Comparison of ENCODE assay signal across 21 cellular contexts in the genomic region with DNA sequence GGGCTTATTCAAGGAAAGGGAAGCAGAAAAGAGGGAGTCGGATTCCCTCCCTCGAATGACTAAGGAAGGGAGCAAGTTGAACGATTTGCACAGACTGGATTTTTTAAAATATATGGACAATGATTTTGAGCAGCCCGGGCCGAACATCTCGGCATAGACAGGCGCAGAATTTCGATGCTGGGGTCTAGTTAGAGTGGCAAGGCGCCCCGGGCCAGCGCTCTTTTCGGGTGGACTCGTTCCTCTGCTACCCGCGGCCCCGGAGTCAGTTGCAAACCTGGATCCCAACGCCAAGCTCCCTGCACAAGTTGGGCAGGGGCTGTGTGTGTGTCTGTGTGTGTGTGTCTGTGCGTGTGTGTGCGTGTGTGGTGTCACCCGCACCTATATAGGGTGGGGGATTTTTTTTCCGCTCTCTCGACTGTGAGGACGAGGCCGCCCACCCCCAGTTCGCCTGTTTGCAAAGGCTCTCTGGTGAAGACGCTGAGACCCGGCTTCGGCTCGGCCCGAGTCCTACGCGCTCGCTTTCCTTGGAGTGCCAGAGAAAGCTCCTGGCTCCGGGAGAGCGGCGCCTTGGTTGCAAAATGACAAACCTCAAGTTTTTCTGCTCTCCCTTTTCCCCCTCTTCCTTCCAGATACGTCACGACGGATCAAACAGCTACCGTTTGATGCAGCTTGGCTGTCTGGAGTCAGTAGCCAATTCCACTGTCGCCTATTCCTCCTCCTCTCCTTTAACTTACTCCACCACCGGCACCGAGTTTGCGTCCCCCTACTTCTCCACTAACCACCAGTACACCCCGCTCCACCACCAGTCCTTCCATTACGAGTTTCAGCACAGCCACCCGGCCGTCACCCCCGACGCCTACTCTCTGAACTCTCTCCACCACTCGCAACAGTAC. TPM values are rescaled to one million over a fixed set of nuclear protein-coding genes. Genes with fewer than 3 reads are reported as not detected.
A peak's percentile ranks its signal among the peaks of the same experiment; 100 is the strongest.
DNase-seq lines count a peak whose midpoint lies in the region; ATAC-seq, FAIRE-seq and TF ChIP-seq lines count a peak whose summit lies in the region.
"Had no signal": no experiment of that assay in that cellular context is flagged by ENCODE, and none has a peak within 500 bp of the region (broad histone marks: within the 10 kb centered on the region; RNA-seq: fewer than 3 reads in every experiment).

No MANE protein-coding gene starts in this region.

- H3F3A ChIP-seq in PC-9 (ENCODE audit: insufficient read depth, low read depth), result no peaks in the 10 kb centered on the region

- FAIRE-seq in HepG2 (lab: Jason Lieb, UNC) (no peak), urothelium cell line (lab: Jason Lieb, UNC) (peak; percentile 35)
- FAIRE-seq: GM18507 had no signal

- H3K9me2 ChIP-seq in PC-9 (ENCODE audit: insufficient read depth), result no peaks in the 10 kb centered on the region

- H2AFZ ChIP-seq in HepG2 (ENCODE audit: low read length) (no peak overlapping the region), PC-9 (no peak overlapping the region)

- no peak for TF ChIP-seq CTCF in HepG2 (CRISPR knock-in tag; IDR thresholded peaks at IDR 0.05)
- TF ChIP-seq CTCF in right lobe of liver (IDR thresholded peaks at IDR 0.05), result no peak
- no peak for TF ChIP-seq CTCF in WTC11 (IDR thresholded peaks at IDR 0.05)
- no peak for TF ChIP-seq CTCF in PC-9 (conservative IDR thresholded peaks at IDR 0.05)

- POLR2A ChIA-PET in HepG2 (lab: Yijun Ruan, JAX), result no interaction called here
- POLR2A ChIA-PET in WTC11 (lab: Charles Lee), result interaction anchor here (0.9 kb wide), 1 partner anchor 131 kb away, joined by 3 read pairs; no protein-coding TSS in a partner anchor
- POLR2A ChIA-PET in PC-9 (lab: Charles Lee; ENCODE audit: unreplicated experiment), result no interaction called here

- H4K20me1 ChIP-seq in HepG2 (ENCODE audit: insufficient read depth, low read length) (no peaks in the 10 kb centered on the region; the same call in 1 of the 2 replicates), PC-9 (ENCODE audit: insufficient read depth) (no peaks in the 10 kb centered on the region)

- intact Hi-C loops in HepG2 (cut with micrococcal nuclease; ENCODE audit: unreplicated experiment), result no loop called here
- intact Hi-C loops in right lobe of liver (cut with DNase I), result no loop called here
- intact Hi-C loops in PC-9 (cut with micrococcal nuclease; ENCODE audit: unreplicated experiment), result no loop called here
- intact Hi-C loops in Right ventricle myocardium superior (cut with DNase I), result no loop called here

- H3K79me2 ChIP-seq in HepG2 (ENCODE audit: insufficient read depth, low read length) (no peaks in the 10 kb centered on the region), PC-9 (ENCODE audit: low read depth) (no peaks in the 10 kb centered on the region)

- H3K4me1 ChIP-seq in HepG2 (ENCODE audit: insufficient read depth, low read length), result no peaks in the 10 kb centered on the region
- no peaks in the 10 kb centered on the region for H3K4me1 ChIP-seq in right lobe of liver
- peaks cover 11% of the 10 kb centered on the region; the same call in 1 of the 2 replicates for H3K4me1 ChIP-seq in iPS-20b (ENCODE audit: insufficient read depth, low read length)
- no peaks in the 10 kb centered on the region for H3K4me1 ChIP-seq in PC-9 (replicated peaks; ENCODE audit: insufficient read depth)
- H3K4me1 ChIP-seq: sigmoid colon, vagina had no signal

- ATAC-seq in HepG2, result peak; percentile 30; the same call in 2 of the 3 replicates
- ATAC-seq in right lobe of liver, result no peak
- ATAC-seq in WTC11, result peak; percentile 40
- no peak for ATAC-seq in Right ventricle myocardium superior (ENCODE audit: poor library complexity)
- ATAC-seq: effector memory CD8-positive, alpha-beta T cell had no signal

- whole genome bisulfite sequencing in HepG2 (ENCODE audit: low lambda C conversion rate), result 14% methylated on average over 35 of the region's 51 CpGs
- 2% methylated on average over 29 of the region's 51 CpGs for WGBS in right lobe of liver (ENCODE audit: insufficient coverage, low coverage, low lambda C conversion rate, missing lambda C conversion rate)

- no peaks in the 10 kb centered on the region for H3K36me3 ChIP-seq in HepG2 (replicated peaks in 1 of 2; ENCODE audit: control insufficient read depth in 1 of 2, insufficient read depth in 2 of 2, low read length in 2 of 2)
- H3K36me3 ChIP-seq in right lobe of liver, result no peaks in the 10 kb centered on the region
- H3K36me3 ChIP-seq in iPS-20b (ENCODE audit: insufficient read depth, low read depth, low read length), result no peaks in the 10 kb centered on the region
- H3K36me3 ChIP-seq in PC-9 (ENCODE audit: low read depth), result no peaks in the 10 kb centered on the region
- H3K36me3 ChIP-seq: sigmoid colon, vagina had no signal

- no peaks in the 10 kb centered on the region for H3K36me3 Mint-ChIP-seq in WTC11
- H3K36me3 Mint-ChIP-seq: CD8-positive, alpha-beta memory T cell had no signal

- peaks cover 100% of the 10 kb centered on the region for H3K27me3 Mint-ChIP-seq in WTC11 (ENCODE audit: low read depth)

- no peaks in the 10 kb centered on the region for H3K9me3 Mint-ChIP-seq in WTC11

- H3K9me3 ChIP-seq in HepG2 (ENCODE audit: low read length) (no peaks in the 10 kb centered on the region), right lobe of liver (no peaks in the 10 kb centered on the region), iPS-20b (ENCODE audit: insufficient read depth, low read depth, low read length) (no peaks in the 10 kb centered on the region), PC-9 (ENCODE audit: insufficient read depth, low read depth) (no peaks in the 10 kb centered on the region)
- H3K9me3 ChIP-seq: sigmoid colon, vagina had no signal

- DNase-seq in HepG2 (ENCODE audit: low spot score) (no peak), right lobe of liver (no peak), WTC11 (ENCODE audit: low spot score) (peak; percentile 51), urothelium cell line (ENCODE audit: low spot score) (peak; percentile 33), PC-9 (no peak), putamen (ENCODE audit: low spot score) (no peak), Right ventricle myocardium superior (no peak)
- DNase-seq: activated CD8-positive, alpha-beta memory T cell treated with anti-CD3 and anti-CD28 coated beads, Interleukin-2, amount 50 U/mL, for 4 hours; activated gamma-delta T cell treated with Interleukin-2 at 50 U/mL for 16 hours; anterior cingulate cortex; CD8-positive, alpha-beta memory T cell; cerebellar nuclear complex; effector memory CD8-positive, alpha-beta T cell; NCI-H1930; NCI-H510A; SHP77 treated with DMSO at 0.1 percent for 48 hours; sigmoid colon had no signal

- no peak overlapping the region for H3K9ac ChIP-seq in HepG2 (ENCODE audit: insufficient read depth, low read depth, low read length)
- H3K9ac ChIP-seq in iPS-20b (ENCODE audit: low read depth, low read length), result no peak overlapping the region

- H3K27me3 ChIP-seq in HepG2 (ENCODE audit: control insufficient read depth in 1 of 2, insufficient read depth in 2 of 2, low read length in 2 of 2), result peaks cover 2 to 35% of the 10 kb centered on the region in 2 experiments; a peak in 2 of 5 replicates
- H3K27me3 ChIP-seq in right lobe of liver, result no peaks in the 10 kb centered on the region
- H3K27me3 ChIP-seq in iPS-20b (ENCODE audit: insufficient read depth, low read length), result peaks cover 100% of the 10 kb centered on the region
- peaks cover 44% of the 10 kb centered on the region for H3K27me3 ChIP-seq in PC-9 (ENCODE audit: insufficient read depth, low read depth)
- H3K27me3 ChIP-seq: vagina had no signal

- no peak for TF ChIP-seq RAD21 in HepG2 (CRISPR knock-in tag; IDR thresholded peaks at IDR 0.05)

- H3K4me1 Mint-ChIP-seq in WTC11, result peaks cover 56% of the 10 kb centered on the region
- H3K4me1 Mint-ChIP-seq: CD8-positive, alpha-beta memory T cell had no signal

- H3K27ac ChIP-seq in HepG2 (ENCODE audit: extremely low read length, insufficient read depth, low read length), result no peak overlapping the region
- H3K27ac ChIP-seq in right lobe of liver, result no peak overlapping the region
- H3K27ac ChIP-seq in iPS-20b (ENCODE audit: low read length), result no peak overlapping the region
- H3K27ac ChIP-seq in PC-9, result no peak overlapping the region
- H3K27ac ChIP-seq: sigmoid colon, vagina had no signal

- TF ChIP-seq EP300 in HepG2 (IDR thresholded peaks at IDR 0.05; ENCODE audit: low read depth in 2 of 2, low read length in 2 of 2) (no peak), HepG2 (CRISPR knock-in tag; IDR thresholded peaks at IDR 0.05; ENCODE audit: borderline replicate concordance) (no peak)

- H3K4me3 ChIP-seq in HepG2 (replicated peaks in 1 of 3; ENCODE audit: insufficient read depth in 1 of 3, low read depth in 2 of 3, low read length in 3 of 3) (no peak overlapping the region), right lobe of liver (no peak overlapping the region), iPS-20b (ENCODE audit: low read length) (peak overlapping the region; percentile 65), PC-9 (no peak overlapping the region)
- H3K4me3 ChIP-seq: sigmoid colon, vagina had no signal

- TF ChIP-seq POLR2A in HepG2 (IDR thresholded peaks at IDR 0.05; ENCODE audit: insufficient read depth in 1 of 2, low read depth in 2 of 2, low read length in 2 of 2) (no peak), right lobe of liver (IDR thresholded peaks at IDR 0.05) (no peak)

- CTCF ChIA-PET in HepG2 (lab: Yijun Ruan, JAX; ENCODE audit: low intra/inter-chr PET ratio, low total read pairs) (no interaction called here), WTC11 (lab: Charles Lee) (interaction anchor here (0.7 kb wide), 1 partner anchor 15 kb away, joined by 3 read pairs; no protein-coding TSS in a partner anchor), PC-9 (lab: Charles Lee) (no interaction called here)

- no peak overlapping the region for H3K27ac Mint-ChIP-seq in WTC11
- H3K27ac Mint-ChIP-seq: CD8-positive, alpha-beta memory T cell; effector memory CD8-positive, alpha-beta T cell had no signal

- peak overlapping the region; percentile 78 for H3K4me3 Mint-ChIP-seq in WTC11
- H3K4me3 Mint-ChIP-seq: CD8-positive, alpha-beta memory T cell; effector memory CD8-positive, alpha-beta T cell had no signal

- in situ Hi-C loops in HepG2 (cut with HindIII; ENCODE audit: extremely low pct_ligation_motif_present, low pct_unique_long_range_greater_than_20kb), result no loop called here

- BruUV-seq in HepG2 (replicated peaks; lab: Mats Ljungman, UMichigan) (no TSS peak), PC-9 (replicated peaks; lab: Mats Ljungman, UMichigan) (no TSS peak)

- H3K4me2 ChIP-seq in HepG2 (ENCODE audit: low read depth, low read length) (no peak overlapping the region), PC-9 (no peak overlapping the region)

RNA-seq across cellular contexts. Expression of a gene that starts 1.4 kb away (rescaled TPM):
- total RNA-seq in HepG2 (2016; rRNA removed; fragmentation: Illumina TruSeq; extraction: Trizol) (not detected in 2 replicates), right lobe of liver (not detected), WTC11 (2021) (not detected in 3 replicates), PC-9 (2021) (not detected in 2 replicates), Right ventricle myocardium superior (not detected)
- total RNA-seq in HepG2 (2016; cell fraction: cytosol; rRNA removed; fragmentation: Illumina TruSeq; extraction: Trizol; ENCODE audit: low read depth), result not detected in 2 replicates
- not detected in 2 replicates for total RNA-seq in HepG2 (2016; cell fraction: insoluble cytoplasmic fraction; rRNA removed; fragmentation: Illumina TruSeq; extraction: Trizol)
- not detected in 2 replicates for total RNA-seq in HepG2 (2016; cell fraction: membrane; rRNA removed; fragmentation: Illumina TruSeq; extraction: Trizol)
- not detected in 2 replicates for total RNA-seq in HepG2 (2016; cell fraction: nucleus; rRNA removed; fragmentation: Illumina TruSeq; extraction: Trizol)
- not detected in 2 replicates for polyA plus RNA-seq in HepG2 (2011; rRNA removed)
- polyA plus RNA-seq in HepG2 (2011; cell fraction: cytosol; rRNA removed), result not detected in 2 replicates
- not detected in 2 replicates for polyA plus RNA-seq in HepG2 (2011; cell fraction: nucleus; rRNA removed)
- polyA plus RNA-seq in HepG2 (2012), result not detected in 2 replicates
- not detected in 2 replicates for polyA plus RNA-seq in HepG2 (2016; cell fraction: cytosol; fragmentation: Illumina TruSeq; extraction: Trizol; ENCODE audit: low read depth)
- not detected in 2 replicates for polyA plus RNA-seq in HepG2 (2016; cell fraction: insoluble cytoplasmic fraction; fragmentation: Illumina TruSeq; extraction: Trizol; ENCODE audit: low read depth)
- not detected in 2 replicates for polyA plus RNA-seq in HepG2 (2016; cell fraction: membrane; fragmentation: Illumina TruSeq; extraction: Trizol; ENCODE audit: low read depth)
- not detected in 2 replicates for polyA plus RNA-seq in HepG2 (2016; cell fraction: nucleus; fragmentation: Illumina TruSeq; extraction: Trizol; ENCODE audit: insufficient read depth, low read depth)
- polyA minus RNA-seq in HepG2 (2011; rRNA and poly(A)+ RNA removed; ENCODE audit: low replicate concordance), result 0.10 TPM in 1 of 2 replicates, not detected in the other
- polyA minus RNA-seq in HepG2 (2011; cell fraction: cytosol; rRNA and poly(A)+ RNA removed), result not detected in 2 replicates
- polyA minus RNA-seq in HepG2 (2011; cell fraction: nucleus; rRNA and poly(A)+ RNA removed), result not detected in 2 replicates
- total RNA-seq: CD8-positive, alpha-beta memory T cell; mononuclear cell; sigmoid colon; vagina had no signal
- polyA plus RNA-seq: sigmoid colon had no signal

Comparison
In these comparisons a context has a peak if more than half of its experiments do, and no peak if none do; other contexts are left out.
1. ATAC-seq: peak in HepG2 (single experiment) and WTC11 (single experiment); none in right lobe of liver (0 of 4) and Right ventricle myocardium superior (single experiment).
2. DNase-seq: peak in WTC11 (single experiment) and urothelium cell line (single experiment); none in HepG2 (single experiment), right lobe of liver (0 of 3), PC-9 (0 of 2), putamen (single experiment) and Right ventricle myocardium superior (single experiment).